ENCODE assay signal across 12 cellular contexts in the genomic region with DNA sequence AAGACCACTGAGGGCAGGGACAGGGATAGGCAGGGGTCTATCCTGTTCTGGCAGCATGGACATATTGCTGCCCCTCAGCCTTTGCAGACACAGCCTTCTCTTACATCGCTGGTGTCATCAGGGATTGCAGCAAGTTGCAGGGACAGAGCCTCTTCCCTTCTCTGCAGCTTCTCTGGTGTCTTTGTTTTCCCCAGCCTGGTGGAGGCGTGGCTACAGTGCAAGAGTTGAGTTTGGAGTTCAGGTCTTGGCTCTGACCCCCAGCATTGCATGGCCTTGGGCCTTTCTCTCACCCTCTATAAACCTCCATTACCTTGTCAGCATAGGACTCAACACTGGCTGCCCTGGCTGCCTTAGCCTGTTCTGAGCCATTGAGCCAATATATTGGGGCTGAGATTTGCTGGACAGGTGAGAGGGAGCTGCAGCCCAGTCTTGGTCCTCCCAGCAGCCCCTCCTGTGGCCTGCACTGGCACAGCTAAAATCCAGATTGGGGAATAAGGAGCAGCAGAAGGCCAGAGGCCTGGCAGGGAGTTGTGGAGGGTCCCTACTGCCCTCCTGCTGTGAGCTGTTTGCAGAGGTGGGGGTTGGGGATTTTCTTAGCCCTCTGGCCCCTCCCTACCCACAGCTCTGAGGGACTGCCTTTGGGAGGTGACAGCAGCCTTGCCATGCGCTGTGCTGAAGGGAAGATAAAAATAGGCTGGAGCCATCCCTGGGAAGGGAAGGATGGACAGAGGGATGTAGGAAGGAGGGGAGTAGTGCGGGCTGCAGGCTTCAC. TPM values are rescaled to one million over a fixed set of nuclear protein-coding genes. Genes with fewer than 3 reads are reported as not detected.
A peak's percentile ranks its signal among the peaks of the same experiment; 100 is the strongest.
DNase-seq lines count a peak whose midpoint lies in the region; ATAC-seq, FAIRE-seq and TF ChIP-seq lines count a peak whose summit lies in the region.
"Had no signal": no experiment of that assay in that cellular context is flagged by ENCODE, and none has a peak within 500 bp of the region (broad histone marks: within the 10 kb centered on the region; RNA-seq: fewer than 3 reads in every experiment).

No MANE protein-coding gene starts in this region.

- peak overlapping the region in 1 of 2 donors; percentile 35 for H3K27ac Mint-ChIP-seq in effector memory CD8-positive, alpha-beta T cell
- H3K27ac Mint-ChIP-seq: HFFc6 had no signal

- peak; percentile 32 for FAIRE-seq in bronchial epithelial cell (lab: Jason Lieb, UNC)
- FAIRE-seq: TTC549 had no signal

- H3K36me3 Mint-ChIP-seq in effector memory CD8-positive, alpha-beta T cell (ENCODE audit: insufficient read depth), result no peaks in the 10 kb centered on the region

- no peaks in the 10 kb centered on the region for H3K27me3 ChIP-seq in bronchial epithelial cell (ENCODE audit: control insufficient read depth, insufficient read depth, low read length)
- H3K27me3 ChIP-seq: stomach had no signal

- H3K9me3 Mint-ChIP-seq in effector memory CD8-positive, alpha-beta T cell, result no peaks in the 10 kb centered on the region
- H3K9me3 Mint-ChIP-seq: HFFc6 had no signal

- H3K4me3 ChIP-seq in bronchial epithelial cell (ENCODE audit: low read depth, low read length), result no peak overlapping the region
- H3K4me3 ChIP-seq: coronary artery, stomach had no signal

- H3K4me1 Mint-ChIP-seq in effector memory CD8-positive, alpha-beta T cell (ENCODE audit: low read depth in 2 of 2), result peaks cover 0 to 9% of the 10 kb centered on the region in 2 donors

- no peaks in the 10 kb centered on the region for H3K27me3 Mint-ChIP-seq in effector memory CD8-positive, alpha-beta T cell

- no peaks in the 10 kb centered on the region for H3K36me3 ChIP-seq in bronchial epithelial cell (ENCODE audit: control insufficient read depth, insufficient read depth, low read length)

- no peak for TF ChIP-seq CTCF in bronchial epithelial cell (IDR thresholded peaks at IDR 0.05; ENCODE audit: insufficient read depth, low read length, severe bottlenecking)

- H3K4me3 Mint-ChIP-seq in effector memory CD8-positive, alpha-beta T cell, result peak overlapping the region in 1 of 2 donors; percentile 5
- H3K4me3 Mint-ChIP-seq: HFFc6 had no signal

- DNase-seq in COLO668 (lab: John Stamatoyannopoulos, UW; ENCODE audit: unreplicated experiment), result peak; percentile 73
- DNase-seq in bronchial epithelial cell (ENCODE audit: low read depth), result no peak
- DNase-seq in stimulated activated CD4-positive, alpha-beta T cell treated with anti-CD3 and anti-CD28 coated beads, Interleukin-12 subunit alpha, Interleukin-12 subunit beta, amount 100 ng/mL, for 4 hours, result no peak
- DNase-seq in NCI-H187 treated with DMSO at 0.1 percent for 48 hours (lab: John Stamatoyannopoulos, UW), result no peak
- DNase-seq in NCI-H1105 (lab: John Stamatoyannopoulos, UW), result no peak
- no peak for DNase-seq in effector memory CD8-positive, alpha-beta T cell
- DNase-seq: HFFc6, stomach had no signal

- peak; percentile 11 for ATAC-seq in GM21423 (IDR thresholded peaks at IDR 0.05; ENCODE audit: unreplicated experiment)
- peak; percentile 12 for ATAC-seq in HG03159 (IDR thresholded peaks at IDR 0.05; ENCODE audit: unreplicated experiment)
- ATAC-seq in effector memory CD8-positive, alpha-beta T cell (replicated peaks), result no peak

RNA-seq across cellular contexts. Expression of gene EHD3, which starts 22.8 kb away (rescaled TPM):
- total RNA-seq in bronchial epithelial cell, result 1.6 and 2.3 TPM in 2 replicates

RNA-seq across cellular contexts. Expression of gene CAPN14, which starts 39.5 kb away (rescaled TPM):
- total RNA-seq in bronchial epithelial cell, result 10.3 and 35.1 TPM in 2 replicates
